1 cellular context compared by ENCODE assay signal in the genomic region with DNA sequence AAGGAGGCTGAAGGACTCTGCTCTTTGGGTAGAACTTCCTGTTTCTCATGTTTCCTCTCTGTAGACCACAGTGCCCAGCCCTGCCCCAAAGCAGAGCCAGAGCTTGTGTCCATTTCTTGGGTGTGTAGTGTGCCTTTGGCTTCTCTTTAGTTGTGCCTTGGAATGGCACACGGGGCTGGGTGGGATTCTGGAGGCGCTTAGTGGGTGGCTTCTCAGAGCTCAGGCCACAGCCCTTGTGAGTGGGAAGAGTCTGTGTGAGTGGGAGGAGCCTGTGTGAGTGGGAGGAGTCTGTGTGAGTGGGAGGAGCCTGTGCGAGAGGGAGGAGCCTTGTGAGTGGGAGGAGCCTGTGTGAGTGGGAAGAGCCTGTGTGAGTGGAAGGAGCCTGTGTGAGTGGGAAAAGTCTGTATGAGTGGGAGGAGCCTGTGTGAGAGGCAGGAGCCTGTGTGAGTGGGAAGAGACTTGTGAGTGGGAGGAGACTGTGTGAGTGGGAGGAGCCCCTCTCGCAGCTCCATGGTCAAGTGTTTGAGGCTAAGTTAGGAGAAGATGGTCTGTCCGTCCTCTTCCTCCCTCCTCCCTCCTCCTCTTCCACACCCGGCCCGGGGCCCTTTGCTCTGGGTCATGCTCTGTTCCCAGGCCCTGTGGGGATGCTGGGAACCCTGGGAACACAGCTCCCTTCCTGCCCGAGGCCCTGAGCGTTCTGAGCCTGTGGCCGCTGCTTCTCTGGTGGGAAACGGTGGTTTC.
TF ChIP-seq lines count a peak whose summit lies in the region.

No MANE protein-coding gene starts in this region.

TF ChIP-seq in GM12878, 131 proteins besides CTCF, POLR2A, EP300 and RAD21 (continued from another document):
- TF ChIP-seq ETV6 (conservative IDR thresholded peaks at IDR 0.05 in 1 of 2, IDR thresholded peaks at IDR 0.05 in 1 of 2; ENCODE audit: borderline replicate concordance in 1 of 2, low read depth in 1 of 2) = no peak
- no peak for TF ChIP-seq SMC3 (IDR thresholded peaks at IDR 0.05; ENCODE audit: borderline replicate concordance, low read length)
- TF ChIP-seq, protein P1, sequence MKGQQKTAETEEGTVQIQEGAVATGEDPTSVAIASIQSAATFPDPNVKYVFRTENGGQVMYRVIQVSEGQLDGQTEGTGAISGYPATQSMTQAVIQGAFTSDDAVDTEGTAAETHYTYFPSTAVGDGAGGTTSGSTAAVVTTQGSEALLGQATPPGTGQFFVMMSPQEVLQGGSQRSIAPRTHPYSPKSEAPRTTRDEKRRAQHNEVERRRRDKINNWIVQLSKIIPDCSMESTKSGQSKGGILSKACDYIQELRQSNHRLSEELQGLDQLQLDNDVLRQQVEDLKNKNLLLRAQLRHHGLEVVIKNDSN (IDR thresholded peaks at IDR 0.05; ENCODE audit: borderline replicate concordance, extremely low read length, insufficient read depth, low read depth, low read length) = no peak
- TF ChIP-seq RELA (IDR thresholded peaks at IDR 0.05; ENCODE audit: borderline replicate concordance, partially characterized antibody) = no peak
- TF ChIP-seq, protein P2, sequence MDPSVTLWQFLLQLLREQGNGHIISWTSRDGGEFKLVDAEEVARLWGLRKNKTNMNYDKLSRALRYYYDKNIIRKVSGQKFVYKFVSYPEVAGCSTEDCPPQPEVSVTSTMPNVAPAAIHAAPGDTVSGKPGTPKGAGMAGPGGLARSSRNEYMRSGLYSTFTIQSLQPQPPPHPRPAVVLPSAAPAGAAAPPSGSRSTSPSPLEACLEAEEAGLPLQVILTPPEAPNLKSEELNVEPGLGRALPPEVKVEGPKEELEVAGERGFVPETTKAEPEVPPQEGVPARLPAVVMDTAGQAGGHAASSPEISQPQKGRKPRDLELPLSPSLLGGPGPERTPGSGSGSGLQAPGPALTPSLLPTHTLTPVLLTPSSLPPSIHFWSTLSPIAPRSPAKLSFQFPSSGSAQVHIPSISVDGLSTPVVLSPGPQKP (IDR thresholded peaks at IDR 0.05; ENCODE audit: low read depth, low read length) = no peak
- TF ChIP-seq SPI1 (IDR thresholded peaks at IDR 0.05; ENCODE audit: borderline replicate concordance, insufficient read depth, low read depth, low read length) = no peak
